Comparison of ENCODE assay signal across 11 cellular contexts in genomic region chr13:99215466-99215865, GRCh38. TPM values are rescaled to one million over a fixed set of nuclear protein-coding genes. Genes with fewer than 3 reads are reported as not detected.
DNase-seq lines count a peak whose midpoint lies in the region; ATAC-seq and TF ChIP-seq lines count a peak whose summit lies in the region.
"Had no signal": no experiment of that assay in that cellular context is flagged by ENCODE, and none has a peak within 500 bp of the region (broad histone marks: within the 10 kb centered on the region; RNA-seq: fewer than 3 reads in every experiment).

No MANE protein-coding gene starts in this region.

- peak overlapping the region; percentile 80 for H3K4me2 ChIP-seq in DND-41 (ENCODE audit: insufficient read depth, low read length)
- H3K4me2 ChIP-seq: PC-9 had no signal

- H3K36me3 Mint-ChIP-seq in activated naive CD4-positive, alpha-beta T cell treated with anti-CD3 and anti-CD28 coated beads, Interleukin-2, amount 10 ng/mL, durations not matched to agents 7 days and 5 days: peaks cover 43% of the 10 kb centered on the region
- peaks cover 5% of the 10 kb centered on the region for H3K36me3 Mint-ChIP-seq in osteocyte (ENCODE audit: unreplicated experiment)

- peaks cover 98% of the 10 kb centered on the region for H3K79me2 ChIP-seq in DND-41 (ENCODE audit: insufficient read depth, low read length)

- H3K27me3 Mint-ChIP-seq in activated naive CD4-positive, alpha-beta T cell treated with anti-CD3 and anti-CD28 coated beads, Interleukin-2, amount 10 ng/mL, durations not matched to agents 7 days and 5 days: no peaks in the 10 kb centered on the region
- H3K27me3 Mint-ChIP-seq in osteocyte (ENCODE audit: unreplicated experiment): no peaks in the 10 kb centered on the region

- H3K4me3 ChIP-seq in DND-41 (ENCODE audit: low read depth in 1 of 2, low read length in 2 of 2) (peak overlapping the region; percentile 10 to 48; a peak in 3 of 4 replicates), MG63 (no peak overlapping the region)
- H3K4me3 ChIP-seq: left lung, PC-9 had no signal

- H3K27ac ChIP-seq in DND-41 (ENCODE audit: low read length): peak overlapping the region; percentile 95
- H3K27ac ChIP-seq: PC-9 had no signal

- DNase-seq in DND-41: peak; percentile 90
- DNase-seq in T-helper 9 cell: peak; percentile 54
- DNase-seq in activated naive CD4-positive, alpha-beta T cell treated with anti-CD3 and anti-CD28 coated beads, Interleukin-2, amount 10 ng/mL, durations not matched to agents 7 days and 5 days: peak; percentile 81
- DNase-seq in osteocyte (ENCODE audit: extremely low spot score, unreplicated experiment): peak; percentile 60
- DNase-seq in MG63: no peak
- DNase-seq: left lung had no signal

- H3K4me1 ChIP-seq in DND-41 (ENCODE audit: insufficient read depth, low read length): peaks cover 80% of the 10 kb centered on the region

- ATAC-seq in DND-41 (ENCODE audit: insufficient read depth, low read depth) (peak; percentile 91), GM19455 (IDR thresholded peaks at IDR 0.05; ENCODE audit: unreplicated experiment) (no peak), GM18502 (IDR thresholded peaks at IDR 0.05; ENCODE audit: poor library complexity, unreplicated experiment) (no peak), GM21526 (IDR thresholded peaks at IDR 0.05; ENCODE audit: low FRiP score, unreplicated experiment) (no peak)
- ATAC-seq: left lung had no signal

- H4K20me1 ChIP-seq in DND-41 (ENCODE audit: insufficient read depth, low read length): peaks cover 11% of the 10 kb centered on the region; the same call in 1 of the 2 replicates

- peak overlapping the region; percentile 61 for H3K9ac ChIP-seq in DND-41 (ENCODE audit: low read depth, low read length)

- H3K4me3 Mint-ChIP-seq in activated naive CD4-positive, alpha-beta T cell treated with anti-CD3 and anti-CD28 coated beads, Interleukin-2, amount 10 ng/mL, durations not matched to agents 7 days and 5 days: peak overlapping the region; percentile 73
- no peak overlapping the region for H3K4me3 Mint-ChIP-seq in osteocyte (ENCODE audit: unreplicated experiment)

- H3K4me1 Mint-ChIP-seq in activated naive CD4-positive, alpha-beta T cell treated with anti-CD3 and anti-CD28 coated beads, Interleukin-2, amount 10 ng/mL, durations not matched to agents 7 days and 5 days: peaks cover 79% of the 10 kb centered on the region
- peaks cover 11% of the 10 kb centered on the region for H3K4me1 Mint-ChIP-seq in osteocyte (ENCODE audit: unreplicated experiment)

- CTCF ChIA-PET in activated naive CD4-positive, alpha-beta T cell treated with anti-CD3 and anti-CD28 coated beads, Interleukin-2, amount 10 ng/mL, durations not matched to agents 7 days and 5 days (lab: Charles Lee): interaction anchor here (0.8 to 2.2 kb wide), 5 partner anchors 10 to 35 kb away, joined by 3 to 13 read pairs (median 4); partner anchors contain the start of gene UBAC2

- no peaks in the 10 kb centered on the region for H3K9me3 Mint-ChIP-seq in activated naive CD4-positive, alpha-beta T cell treated with anti-CD3 and anti-CD28 coated beads, Interleukin-2, amount 10 ng/mL, durations not matched to agents 7 days and 5 days
- no peaks in the 10 kb centered on the region for H3K9me3 Mint-ChIP-seq in osteocyte (ENCODE audit: unreplicated experiment)

- no peaks in the 10 kb centered on the region for H3K9me3 ChIP-seq in DND-41 (ENCODE audit: insufficient read depth, low read length, severe bottlenecking)
- H3K9me3 ChIP-seq in MG63: no peaks in the 10 kb centered on the region
- H3K9me3 ChIP-seq: left lung had no signal

- TF ChIP-seq CTCF in DND-41 (IDR thresholded peaks at IDR 0.05; ENCODE audit: borderline replicate concordance, extremely low read depth, low read length, poor library complexity, severe bottlenecking) (no peak), osteocyte (IDR thresholded peaks at IDR 0.05) (no peak)

- peak overlapping the region; percentile 72 for H2AFZ ChIP-seq in DND-41 (ENCODE audit: low read depth, low read length)
- H2AFZ ChIP-seq: PC-9 had no signal

- no peaks in the 10 kb centered on the region for H3K27me3 ChIP-seq in DND-41 (ENCODE audit: insufficient read depth, low read length, poor library complexity)
- H3K27me3 ChIP-seq in MG63: no peaks in the 10 kb centered on the region
- H3K27me3 ChIP-seq: left lung had no signal

- H3K27ac Mint-ChIP-seq in activated naive CD4-positive, alpha-beta T cell treated with anti-CD3 and anti-CD28 coated beads, Interleukin-2, amount 10 ng/mL, durations not matched to agents 7 days and 5 days: peak overlapping the region; percentile 97
- no peak overlapping the region for H3K27ac Mint-ChIP-seq in osteocyte (ENCODE audit: unreplicated experiment)

- H3K36me3 ChIP-seq in DND-41 (ENCODE audit: insufficient read depth, low read length) (peaks cover 8% of the 10 kb centered on the region), MG63 (peaks cover 13% of the 10 kb centered on the region)

RNA-seq across cellular contexts. Expression of gene UBAC2, which starts 14.8 kb away (rescaled TPM):
- total RNA-seq in osteocyte: 64.0 and 71.6 TPM in 2 replicates
- total RNA-seq in MG63 (2014; rRNA removed; shearing (Covaris generic); ENCODE audit: low replicate concordance): 80.9 and 92.4 TPM in 2 replicates

RNA-seq across cellular contexts. Expression of gene GPR18, which starts 42.7 kb away (rescaled TPM):
- not detected in 2 replicates for total RNA-seq in osteocyte
- total RNA-seq in MG63 (2014; rRNA removed; shearing (Covaris generic); ENCODE audit: low replicate concordance): not detected in 2 replicates
- total RNA-seq: epithelial cell of proximal tubule, PC-9 had no signal
